8 cellular contexts compared by ENCODE assay signal in the genomic region with DNA sequence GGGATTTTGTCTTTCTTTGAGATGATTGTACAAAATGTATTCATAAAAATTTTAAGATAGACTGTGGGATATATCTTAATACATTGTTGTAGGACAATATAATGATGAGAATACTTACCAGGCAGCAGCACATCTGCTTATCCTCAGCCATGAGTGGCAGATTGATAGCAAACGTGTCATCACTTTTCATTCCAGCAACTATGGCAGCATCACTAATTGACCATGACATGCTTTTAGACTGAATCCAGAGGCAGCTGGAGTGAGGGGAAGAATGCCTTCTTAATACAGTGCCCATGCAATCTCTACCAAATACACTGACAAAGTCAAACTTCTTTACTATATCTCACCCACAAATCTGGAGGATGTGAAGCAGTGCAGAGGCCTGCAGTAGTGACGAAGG.
"Had no signal": no experiment of that assay in that cellular context is flagged by ENCODE, and none has a peak within 500 bp of the region (broad histone marks: within the 10 kb centered on the region; RNA-seq: fewer than 3 reads in every experiment).

No MANE protein-coding gene starts in this region.

- H3K4me3 ChIP-seq: GM23248, HAP-1, K562 had no signal

- DNase-seq: GM23248, GOT3, H7, HFFc6, IMR-90 had no signal

- H3K9me3 ChIP-seq: HAP-1 had no signal

- H3K4me1 ChIP-seq: HAP-1 had no signal

- H3K36me3 ChIP-seq: HAP-1 had no signal

- H3K27ac ChIP-seq: GM23248 had no signal

- ATAC-seq: HCT116, K562 had no signal
